In the genomic region with DNA sequence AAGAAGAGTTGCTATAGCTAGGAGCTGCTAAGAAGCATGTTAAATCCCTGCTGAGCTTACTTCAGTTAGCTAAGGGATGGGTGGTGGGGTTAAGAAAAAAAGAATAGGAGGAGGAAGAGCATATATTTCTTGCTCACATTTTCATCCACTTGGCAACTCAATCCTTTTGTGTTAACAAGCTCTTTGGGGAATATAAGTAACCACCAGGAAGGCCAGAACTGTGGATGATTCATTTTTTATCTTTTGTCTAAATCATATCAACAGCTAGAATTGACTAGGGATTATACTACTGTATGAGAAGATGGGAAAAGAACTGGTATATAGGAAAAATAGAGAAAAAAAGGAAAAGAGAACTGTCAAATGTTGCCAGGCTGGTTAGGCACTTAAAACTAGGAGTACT, we compare ENCODE assay signal across 13 cellular contexts.
"Had no signal": no experiment of that assay in that cellular context is flagged by ENCODE, and none has a peak within 500 bp of the region (broad histone marks: within the 10 kb centered on the region; RNA-seq: fewer than 3 reads in every experiment).

No MANE protein-coding gene starts in this region.

- H3K27ac ChIP-seq: coronary artery, esophagus squamous epithelium, right lobe of liver had no signal

- H3K9me3 ChIP-seq: esophagus squamous epithelium, right lobe of liver had no signal

- H3K4me3 ChIP-seq: coronary artery, esophagus squamous epithelium, right lobe of liver had no signal

- ATAC-seq: activated CD4-positive, CD25-positive, alpha-beta regulatory T cell treated with anti-CD3 and anti-CD28 coated beads, Interleukin-2, amount 50 U/mL, for 24 hours; right lobe of liver had no signal

- H3K27me3 ChIP-seq: esophagus squamous epithelium, right lobe of liver had no signal

- DNase-seq: activated CD4-positive, alpha-beta T cell treated with anti-CD3 and anti-CD28 coated beads, Interleukin-2, amount 50 U/mL, for 1 hour; activated naive CD4-positive, alpha-beta T cell; caudate nucleus; esophagus squamous epithelium; head of caudate nucleus; immature natural killer cell; mesendoderm; nephron progenitor cell; right lobe of liver; stimulated activated CD4-positive, alpha-beta T cell treated with anti-CD3 and anti-CD28 coated beads, Interleukin-1b, Interleukin-23, amount 100 ng/mL, for 48 hours; SW 1271 had no signal

- H3K36me3 ChIP-seq: esophagus squamous epithelium, right lobe of liver had no signal

- H3K4me1 ChIP-seq: esophagus squamous epithelium, right lobe of liver had no signal
